11 cellular contexts compared by ENCODE assay signal in the genomic region with DNA sequence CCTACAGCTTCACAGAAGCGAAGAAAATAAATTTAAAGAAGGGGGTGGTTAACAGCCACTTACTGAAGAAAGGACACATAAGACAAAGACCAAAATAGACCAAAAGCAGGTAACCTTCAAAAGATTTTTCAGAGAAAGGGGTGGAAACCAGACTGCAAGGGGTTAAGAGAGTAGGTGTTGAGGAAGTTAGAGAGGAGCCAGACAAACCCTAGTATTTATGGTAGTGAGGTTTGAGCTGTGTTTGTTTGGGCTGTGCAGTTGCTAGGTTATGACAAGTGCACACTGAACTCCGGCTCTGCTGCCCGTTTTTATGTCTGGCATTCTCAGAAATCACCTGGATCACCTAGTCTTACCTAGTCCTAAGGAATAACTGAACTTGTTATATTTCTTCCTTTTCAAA. TPM values are rescaled to one million over a fixed set of nuclear protein-coding genes. Genes with fewer than 3 reads are reported as not detected.
DNase-seq lines count a peak whose midpoint lies in the region; ATAC-seq and TF ChIP-seq lines count a peak whose summit lies in the region.
"Had no signal": no experiment of that assay in that cellular context is flagged by ENCODE, and none has a peak within 500 bp of the region (broad histone marks: within the 10 kb centered on the region; RNA-seq: fewer than 3 reads in every experiment).

No MANE protein-coding gene starts in this region.

- H3K4me1 Mint-ChIP-seq in activated naive CD4-positive, alpha-beta T cell treated with anti-CD3 and anti-CD28 coated beads for 36 hours (ENCODE audit: low read depth) = peaks cover 29% of the 10 kb centered on the region
- H3K4me1 Mint-ChIP-seq in T-cell = peaks cover 35 to 43% (median 42%) of the 10 kb centered on the region in 3 donors
- H3K4me1 Mint-ChIP-seq in stimulated activated naive CD8-positive, alpha-beta T cell treated with anti-CD3 and anti-CD28 coated beads, Interleukin-15, amount 100 ng/mL, for 72 hours = peaks cover 55% of the 10 kb centered on the region

- TF ChIP-seq CTCF in left ventricle myocardium inferior (IDR thresholded peaks at IDR 0.05; ENCODE audit: borderline replicate concordance) = no peak

- H3K4me3 Mint-ChIP-seq in activated naive CD4-positive, alpha-beta T cell treated with anti-CD3 and anti-CD28 coated beads for 36 hours = no peak overlapping the region
- H3K4me3 Mint-ChIP-seq in T-cell = peak overlapping the region in 1 of 3 donors; percentile 4
- no peak overlapping the region for H3K4me3 Mint-ChIP-seq in stimulated activated naive CD8-positive, alpha-beta T cell treated with anti-CD3 and anti-CD28 coated beads, Interleukin-15, amount 100 ng/mL, for 72 hours

- H3K27ac Mint-ChIP-seq in activated naive CD4-positive, alpha-beta T cell treated with anti-CD3 and anti-CD28 coated beads for 36 hours = no peak overlapping the region
- H3K27ac Mint-ChIP-seq in T-cell = peak overlapping the region; percentile 10 to 52
- peak overlapping the region; percentile 19 to 77 for H3K27ac Mint-ChIP-seq in stimulated activated naive CD8-positive, alpha-beta T cell treated with anti-CD3 and anti-CD28 coated beads, Interleukin-15, amount 100 ng/mL, for 72 hours

- no peaks in the 10 kb centered on the region for H3K9me3 Mint-ChIP-seq in activated naive CD4-positive, alpha-beta T cell treated with anti-CD3 and anti-CD28 coated beads for 36 hours
- no peaks in the 10 kb centered on the region for H3K9me3 Mint-ChIP-seq in T-cell
- no peaks in the 10 kb centered on the region for H3K9me3 Mint-ChIP-seq in stimulated activated naive CD8-positive, alpha-beta T cell treated with anti-CD3 and anti-CD28 coated beads, Interleukin-15, amount 100 ng/mL, for 72 hours

- no peak overlapping the region for H3K4me3 ChIP-seq in left ventricle myocardium inferior
- H3K4me3 ChIP-seq: SJSA1, skin epidermis had no signal

- peaks cover 13% of the 10 kb centered on the region for H3K36me3 Mint-ChIP-seq in activated naive CD4-positive, alpha-beta T cell treated with anti-CD3 and anti-CD28 coated beads for 36 hours (ENCODE audit: low read depth)
- peaks cover 7% of the 10 kb centered on the region for H3K36me3 Mint-ChIP-seq in T-cell

- no peaks in the 10 kb centered on the region for H3K27me3 Mint-ChIP-seq in activated naive CD4-positive, alpha-beta T cell treated with anti-CD3 and anti-CD28 coated beads for 36 hours (ENCODE audit: low read depth)
- H3K27me3 Mint-ChIP-seq in T-cell = no peaks in the 10 kb centered on the region
- H3K27me3 Mint-ChIP-seq in stimulated activated naive CD8-positive, alpha-beta T cell treated with anti-CD3 and anti-CD28 coated beads, Interleukin-15, amount 100 ng/mL, for 72 hours = no peaks in the 10 kb centered on the region

- peak; percentile 45 to 95 (median 52) for ATAC-seq in T-cell (replicated peaks in 1 of 4)
- peak; percentile 85 for ATAC-seq in stimulated activated naive CD8-positive, alpha-beta T cell treated with anti-CD3 and anti-CD28 coated beads, Interleukin-15, amount 100 ng/mL, for 72 hours
- ATAC-seq in HG03095 (IDR thresholded peaks at IDR 0.05; ENCODE audit: unreplicated experiment) = no peak

- DNase-seq in activated naive CD4-positive, alpha-beta T cell treated with anti-CD3 and anti-CD28 coated beads for 36 hours = peak; percentile 25
- no peak for DNase-seq in activated naive CD4-positive, alpha-beta T cell treated with Interleukin-2 at 50 U/mL for 16 hours
- DNase-seq in T-cell (peak in 27 of 34 experiments; percentile 12 to 73 (median 45)), left ventricle myocardium inferior (no peak), NCI-H524 (lab: John Stamatoyannopoulos, UW) (no peak), superior temporal gyrus (ENCODE audit: extremely low spot score) (no peak)
- peak; percentile 26 for DNase-seq in stimulated activated naive CD8-positive, alpha-beta T cell treated with anti-CD3 and anti-CD28 coated beads, Interleukin-15, amount 100 ng/mL, for 72 hours
- DNase-seq: NCI-H2081 treated with DMSO at 0.1 percent for 48 hours had no signal

- intact Hi-C loops in activated naive CD4-positive, alpha-beta T cell treated with anti-CD3 and anti-CD28 coated beads for 36 hours (cut with micrococcal nuclease) = no loop called here
- intact Hi-C loops in left ventricle myocardium inferior (cut with micrococcal nuclease) = no loop called here

- no peaks in the 10 kb centered on the region for H3K27me3 ChIP-seq in left ventricle myocardium inferior (ENCODE audit: low read depth)
- H3K27me3 ChIP-seq: SJSA1 had no signal

- POLR2A ChIA-PET in T-cell (lab: Charles Lee) = interaction anchor here in 1 of 2 donors (0.7 to 1.6 kb wide), 4 partner anchors 17 to 1448 kb away, joined by 4 to 14 read pairs (median 4); partner anchors contain the start of gene USO1

- peaks cover 14% of the 10 kb centered on the region for H3K4me1 ChIP-seq in left ventricle myocardium inferior
- H3K4me1 ChIP-seq: SJSA1 had no signal

- peak overlapping the region; percentile 48 for H3K27ac ChIP-seq in left ventricle myocardium inferior (replicated peaks)
- H3K27ac ChIP-seq: SJSA1 had no signal

- CTCF ChIA-PET in activated naive CD4-positive, alpha-beta T cell treated with anti-CD3 and anti-CD28 coated beads for 36 hours (lab: Charles Lee) = interaction anchor here (1.6 kb wide), 1 partner anchor 12 kb away, joined by 4 read pairs; no protein-coding TSS in a partner anchor
- CTCF ChIA-PET in T-cell (lab: Charles Lee) = interaction anchor here in 1 of 2 donors (0.7 to 1.2 kb wide), 4 partner anchors 8 to 1274 kb away, joined by 3 to 5 read pairs (median 4); partner anchors contain the start of genes G3BP2, RCHY1 and THAP6

- H3K36me3 ChIP-seq in left ventricle myocardium inferior = peaks cover 5% of the 10 kb centered on the region
- H3K36me3 ChIP-seq: SJSA1 had no signal

- H3K9me3 ChIP-seq in left ventricle myocardium inferior (replicated peaks) = no peaks in the 10 kb centered on the region
- H3K9me3 ChIP-seq: SJSA1 had no signal

RNA-seq across cellular contexts. Expression of gene G3BP2, which starts 22.8 kb away (rescaled TPM):
- 100 to 1,000 TPM; 134 to 144 TPM for total RNA-seq in activated naive CD4-positive, alpha-beta T cell treated with anti-CD3 and anti-CD28 coated beads for 36 hours
- total RNA-seq in T-cell = 100 to 1,000 TPM; 135 to 316 (median 141) TPM
- 71.2 TPM for total RNA-seq in left ventricle myocardium inferior

RNA-seq across cellular contexts. Expression of gene USO1, which starts 28.3 kb away (rescaled TPM):
- total RNA-seq in activated naive CD4-positive, alpha-beta T cell treated with anti-CD3 and anti-CD28 coated beads for 36 hours = 10 to 100 TPM; 42.1 to 42.4 TPM
- total RNA-seq in T-cell (10 to 100 TPM; 24.9 to 40.5 (median 34.6) TPM), left ventricle myocardium inferior (84.3 TPM)

Comparison
In these comparisons a context has a peak if more than half of its experiments do, and no peak if none do; other contexts are left out.
1. DNase-seq: peak in activated naive CD4-positive, alpha-beta T cell treated with anti-CD3 and anti-CD28 coated beads for 36 hours (single experiment), T-cell (27 of 34) and stimulated activated naive CD8-positive, alpha-beta T cell treated with anti-CD3 and anti-CD28 coated beads, Interleukin-15, amount 100 ng/mL, for 72 hours (2 of 2); none in activated naive CD4-positive, alpha-beta T cell treated with Interleukin-2 at 50 U/mL for 16 hours (single experiment), left ventricle myocardium inferior (single experiment), NCI-H524 (0 of 2) and superior temporal gyrus (single experiment).